In genomic region chr16:3083408-3083807, GRCh38 we compare ENCODE assay signal across 2 cellular contexts. TPM values are rescaled to one million over a fixed set of nuclear protein-coding genes. Genes with fewer than 3 reads are reported as not detected.
"Had no signal": no experiment of that assay in that cellular context is flagged by ENCODE, and none has a peak within 500 bp of the region (broad histone marks: within the 10 kb centered on the region; RNA-seq: fewer than 3 reads in every experiment).

No MANE protein-coding gene starts in this region.

RNA-seq across cellular contexts. Expression of gene ZSCAN10, which starts 15.7 kb away (rescaled TPM):
- total RNA-seq: M059J had no signal

RNA-seq across cellular contexts. Expression of gene IL32, which starts 18.0 kb away (rescaled TPM):
- total RNA-seq: SK-MEL-5 had no signal

RNA-seq across cellular contexts. Expression of gene BICDL2, which starts 46.7 kb away (rescaled TPM):
- total RNA-seq: M059J had no signal
